22 cellular contexts compared by ENCODE assay signal in the genomic region with DNA sequence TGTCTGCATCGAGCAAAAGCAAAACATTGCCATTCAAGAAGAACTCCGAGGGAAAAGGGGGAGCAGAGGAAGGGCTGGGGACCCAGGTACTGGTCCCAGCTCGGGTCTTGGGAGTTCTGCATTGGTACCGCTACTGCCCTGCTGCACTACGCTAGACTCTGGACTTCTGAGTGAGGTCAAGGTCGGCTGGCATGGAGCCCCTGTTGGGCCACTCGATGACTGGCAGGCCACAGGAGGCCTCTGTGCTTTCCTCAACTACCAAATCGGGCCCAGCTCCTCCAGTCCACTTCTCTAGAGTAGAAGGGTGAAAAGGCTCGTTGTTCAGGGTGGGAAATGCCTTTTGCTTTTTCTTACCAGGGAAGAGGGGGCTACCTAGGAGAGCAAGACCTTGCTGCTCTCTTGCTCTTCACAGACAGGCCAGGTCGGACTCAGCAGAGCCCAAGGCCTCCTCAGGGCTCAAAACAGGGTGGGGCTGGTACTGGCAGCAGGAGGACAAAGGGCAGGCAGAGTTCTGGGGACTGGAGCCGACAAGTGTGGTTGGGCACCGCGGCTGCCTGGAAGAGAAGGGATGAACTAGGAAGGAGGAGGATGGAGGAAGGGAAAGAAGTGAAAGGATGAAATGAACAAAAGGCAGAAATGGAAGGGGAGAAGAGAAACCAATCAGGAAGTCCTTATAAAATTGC. TPM values are rescaled to one million over a fixed set of nuclear protein-coding genes. Genes with fewer than 3 reads are reported as not detected.
DNase-seq lines count a peak whose midpoint lies in the region; ATAC-seq and TF ChIP-seq lines count a peak whose summit lies in the region.
"Had no signal": no experiment of that assay in that cellular context is flagged by ENCODE, and none has a peak within 500 bp of the region (broad histone marks: within the 10 kb centered on the region; RNA-seq: fewer than 3 reads in every experiment).

No MANE protein-coding gene starts in this region.

- H3K27me3 Mint-ChIP-seq in CD4-positive, alpha-beta T cell, result no peaks in the 10 kb centered on the region
- H3K27me3 Mint-ChIP-seq in activated CD8-positive, alpha-beta memory T cell treated with anti-CD3 and anti-CD28 coated beads, Interleukin-2, amount 10 ng/mL, durations not matched to agents 7 days and 5 days, result no peaks in the 10 kb centered on the region
- H3K27me3 Mint-ChIP-seq: memory B cell had no signal

- H3K27ac Mint-ChIP-seq in CD4-positive, alpha-beta T cell, result peak overlapping the region; percentile 44
- no peak overlapping the region for H3K27ac Mint-ChIP-seq in activated CD8-positive, alpha-beta memory T cell treated with anti-CD3 and anti-CD28 coated beads, Interleukin-2, amount 10 ng/mL, durations not matched to agents 7 days and 5 days
- H3K27ac Mint-ChIP-seq: memory B cell had no signal

- no peak overlapping the region for H3K4me3 ChIP-seq in HL-60 (replicated peaks; ENCODE audit: insufficient read depth, low read length)
- H3K4me3 ChIP-seq in colonic mucosa, result no peak overlapping the region
- H3K4me3 ChIP-seq in osteoblast (ENCODE audit: insufficient read depth, low read length), result no peak overlapping the region
- no peak overlapping the region for H3K4me3 ChIP-seq in OCI-LY7 (ENCODE audit: low read depth, low read length, poor library complexity, severe bottlenecking)
- H3K4me3 ChIP-seq: coronary artery, sigmoid colon, SJSA1, uterus had no signal

- H3K36me3 ChIP-seq in colonic mucosa (no peaks in the 10 kb centered on the region), osteoblast (ENCODE audit: insufficient read depth, low read length) (peaks cover 22% of the 10 kb centered on the region), OCI-LY7 (ENCODE audit: insufficient read depth, low read length) (peaks cover 22% of the 10 kb centered on the region)
- H3K36me3 ChIP-seq: uterus had no signal

- H4K20me1 ChIP-seq in osteoblast (ENCODE audit: insufficient read depth, low read length) (peaks cover 7% of the 10 kb centered on the region), OCI-LY7 (ENCODE audit: insufficient read depth, low read length) (no peaks in the 10 kb centered on the region)

- H3K27ac ChIP-seq in CD4-positive, alpha-beta T cell (ENCODE audit: low read depth, low read length), result no peak overlapping the region
- peak overlapping the region; percentile 27; the same call in 1 of the 2 replicates for H3K27ac ChIP-seq in HL-60 (replicated peaks)
- no peak overlapping the region for H3K27ac ChIP-seq in colonic mucosa
- no peak overlapping the region for H3K27ac ChIP-seq in osteoblast (ENCODE audit: low read depth, low read length)
- no peak overlapping the region for H3K27ac ChIP-seq in OCI-LY7 (ENCODE audit: low read depth, low read length, poor library complexity, severe bottlenecking)
- H3K27ac ChIP-seq: parathyroid adenoma, sigmoid colon, SJSA1, uterus, WERI-Rb-1 had no signal

- no peaks in the 10 kb centered on the region for H3K9me3 ChIP-seq in CD4-positive, alpha-beta T cell (ENCODE audit: control insufficient read depth, low read length)
- H3K9me3 ChIP-seq in colonic mucosa (no peaks in the 10 kb centered on the region), osteoblast (ENCODE audit: low read depth, low read length) (no peaks in the 10 kb centered on the region), OCI-LY7 (ENCODE audit: low read length) (no peaks in the 10 kb centered on the region)
- H3K9me3 ChIP-seq: sigmoid colon, SJSA1, uterus had no signal

- no peak for ATAC-seq in CD4-positive, alpha-beta T cell (ENCODE audit: poor library complexity)
- ATAC-seq in activated CD8-positive, alpha-beta memory T cell treated with anti-CD3 and anti-CD28 coated beads, Interleukin-2, amount 10 ng/mL, durations not matched to agents 7 days and 5 days, result no peak
- no peak for ATAC-seq in GM18907 (IDR thresholded peaks at IDR 0.05; ENCODE audit: unreplicated experiment)
- ATAC-seq: activated T-cell treated with anti-CD3 and anti-CD28 coated beads, Interleukin-2, amount 50 U/mL, for 4 hours had no signal

- H3K4me1 ChIP-seq in colonic mucosa (no peaks in the 10 kb centered on the region), osteoblast (ENCODE audit: insufficient read depth, low read length) (no peaks in the 10 kb centered on the region), OCI-LY7 (ENCODE audit: insufficient read depth, low read length, poor library complexity, severe bottlenecking) (no peaks in the 10 kb centered on the region)
- H3K4me1 ChIP-seq: parathyroid adenoma, uterus had no signal

- no peak overlapping the region for H3K9ac ChIP-seq in colonic mucosa (ENCODE audit: low read depth in 2 of 2, low read length in 2 of 2)
- H3K9ac ChIP-seq: parathyroid adenoma had no signal

- intact Hi-C loops in CD4-positive, alpha-beta T cell (cut with DNase I, micrococcal nuclease), result no loop called here
- intact Hi-C loops in colonic mucosa (cut with DNase I) (no loop called here), OCI-LY7 (cut with micrococcal nuclease; ENCODE audit: unreplicated experiment) (no loop called here)

- CTCF ChIA-PET in CD4-positive, alpha-beta T cell (lab: Charles Lee), result no interaction called here
- CTCF ChIA-PET in OCI-LY7 (lab: Charles Lee; ENCODE audit: unreplicated experiment), result no interaction called here
- CTCF ChIA-PET in activated CD8-positive, alpha-beta memory T cell treated with anti-CD3 and anti-CD28 coated beads, Interleukin-2, amount 10 ng/mL, durations not matched to agents 7 days and 5 days (lab: Charles Lee), result no interaction called here

- H3K9me2 ChIP-seq in OCI-LY7 (ENCODE audit: insufficient read depth, low read length), result no peaks in the 10 kb centered on the region

- H3K27me3 ChIP-seq in CD4-positive, alpha-beta T cell (ENCODE audit: control insufficient read depth, insufficient read depth, low read length), result no peaks in the 10 kb centered on the region
- H3K27me3 ChIP-seq in HL-60 (ENCODE audit: insufficient read depth, poor library complexity, severe bottlenecking), result no peaks in the 10 kb centered on the region
- no peaks in the 10 kb centered on the region for H3K27me3 ChIP-seq in colonic mucosa
- peaks cover 3% of the 10 kb centered on the region for H3K27me3 ChIP-seq in osteoblast (ENCODE audit: insufficient read depth, low read length)
- H3K27me3 ChIP-seq: sigmoid colon, SJSA1, uterus had no signal

- no peaks in the 10 kb centered on the region for H3K4me1 Mint-ChIP-seq in CD4-positive, alpha-beta T cell (ENCODE audit: low read depth)
- peaks cover 4% of the 10 kb centered on the region for H3K4me1 Mint-ChIP-seq in activated CD8-positive, alpha-beta memory T cell treated with anti-CD3 and anti-CD28 coated beads, Interleukin-2, amount 10 ng/mL, durations not matched to agents 7 days and 5 days
- H3K4me1 Mint-ChIP-seq: memory B cell had no signal

- no peak for TF ChIP-seq CTCF in CD4-positive, alpha-beta T cell (IDR thresholded peaks at IDR 0.05)
- TF ChIP-seq CTCF in HL-60 (IDR thresholded peaks at IDR 0.05; ENCODE audit: insufficient read depth, low read length) (no peak), colonic mucosa (IDR thresholded peaks at IDR 0.05) (no peak), osteoblast (IDR thresholded peaks at IDR 0.05; ENCODE audit: extremely low read depth, low read depth, low read length) (no peak), OCI-LY7 (conservative IDR thresholded peaks at IDR 0.05; ENCODE audit: low read length) (no peak)

- no peak overlapping the region for H3K4me2 ChIP-seq in osteoblast (ENCODE audit: insufficient read depth, low read length)
- H3K4me2 ChIP-seq in OCI-LY7 (ENCODE audit: low read length), result no peak overlapping the region

- BruUV-seq in OCI-LY7 (replicated peaks; lab: Mats Ljungman, UMichigan), result no TSS peak

- H3K79me2 ChIP-seq in osteoblast (ENCODE audit: insufficient read depth, low read length) (peaks cover 20% of the 10 kb centered on the region), OCI-LY7 (ENCODE audit: insufficient read depth, low read depth, low read length) (no peaks in the 10 kb centered on the region)

- no peak overlapping the region for H2AFZ ChIP-seq in osteoblast (ENCODE audit: low read length)
- no peak overlapping the region for H2AFZ ChIP-seq in OCI-LY7 (ENCODE audit: low read length)
- H2AFZ ChIP-seq: parathyroid adenoma had no signal

- H3K4me3 Mint-ChIP-seq in CD4-positive, alpha-beta T cell, result no peak overlapping the region
- no peak overlapping the region for H3K4me3 Mint-ChIP-seq in activated CD8-positive, alpha-beta memory T cell treated with anti-CD3 and anti-CD28 coated beads, Interleukin-2, amount 10 ng/mL, durations not matched to agents 7 days and 5 days
- H3K4me3 Mint-ChIP-seq: activated T-cell treated with anti-CD3 and anti-CD28 coated beads, Interleukin-2, amount 50 U/mL, for 4 hours; memory B cell had no signal

- no peak for DNase-seq in CD4-positive, alpha-beta T cell
- DNase-seq in HL-60 (ENCODE audit: low read depth in 1 of 2, low spot score in 1 of 2) (no peak), colonic mucosa (peak; percentile 65), osteoblast (ENCODE audit: insufficient read length, low spot score, missing footprints) (peak; percentile 34), OCI-LY7 (ENCODE audit: low spot score) (no peak)
- DNase-seq in activated CD8-positive, alpha-beta memory T cell treated with anti-CD3 and anti-CD28 coated beads, Interleukin-2, amount 10 ng/mL, durations not matched to agents 7 days and 5 days, result no peak
- DNase-seq: activated CD4-positive, alpha-beta T cell treated with anti-CD3 and anti-CD28 coated beads, Interleukin-2, amount 50 U/mL, for 4 hours; activated T-cell treated with anti-CD3 and anti-CD28 coated beads, Interleukin-2, amount 50 U/mL, for 4 hours; KBM-7; kidney glomerular epithelial cell; MM.1S; NCI-H146; NCI-H524; NK-92 treated with Interleukin-12 subunit alpha and Interleukin-12 subunit beta, amount 100 ng/mL, for 24 hours; sigmoid colon; uterus had no signal

- H3K36me3 Mint-ChIP-seq in CD4-positive, alpha-beta T cell (ENCODE audit: low read depth), result peaks cover 65% of the 10 kb centered on the region
- peaks cover 14% of the 10 kb centered on the region for H3K36me3 Mint-ChIP-seq in activated CD8-positive, alpha-beta memory T cell treated with anti-CD3 and anti-CD28 coated beads, Interleukin-2, amount 10 ng/mL, durations not matched to agents 7 days and 5 days

- POLR2A ChIA-PET in CD4-positive, alpha-beta T cell (lab: Charles Lee), result no interaction called here
- POLR2A ChIA-PET in OCI-LY7 (lab: Charles Lee), result interaction anchor here (1.2 kb wide), 1 partner anchor 13 kb away, joined by 3 read pairs; no protein-coding TSS in a partner anchor

- H3K9me3 Mint-ChIP-seq in CD4-positive, alpha-beta T cell, result no peaks in the 10 kb centered on the region
- no peaks in the 10 kb centered on the region for H3K9me3 Mint-ChIP-seq in activated CD8-positive, alpha-beta memory T cell treated with anti-CD3 and anti-CD28 coated beads, Interleukin-2, amount 10 ng/mL, durations not matched to agents 7 days and 5 days (ENCODE audit: low read depth)
- H3K9me3 Mint-ChIP-seq: activated T-cell treated with anti-CD3 and anti-CD28 coated beads, Interleukin-2, amount 50 U/mL, for 4 hours; memory B cell had no signal

RNA-seq across cellular contexts. Expression of a gene that starts 8.9 kb away (rescaled TPM):
- total RNA-seq in CD4-positive, alpha-beta T cell, result 10 to 100 TPM; 61.2 to 67.4 TPM
- total RNA-seq in colonic mucosa, result 100 to 1,000 TPM in 1 of 2 donors, 10 to 100 TPM in 1; 66.7 to 148 TPM
- total RNA-seq in osteoblast, result 99.5 and 100 TPM in 2 replicates
- 56.8 and 75.5 TPM in 2 replicates for total RNA-seq in OCI-LY7 (2014; rRNA removed; shearing (Covaris generic))
- total RNA-seq in OCI-LY7 (2022), result 119 and 136 TPM in 2 replicates
- total RNA-seq in activated CD8-positive, alpha-beta memory T cell treated with anti-CD3 and anti-CD28 coated beads, Interleukin-2, amount 10 ng/mL, durations not matched to agents 7 days and 5 days, result 100 to 1,000 TPM; 127 to 148 TPM

RNA-seq across cellular contexts. Expression of a gene that starts 56.1 kb away (rescaled TPM):
- total RNA-seq in CD4-positive, alpha-beta T cell, result 1 to 10 TPM; 1.4 to 2.0 TPM
- 10 to 100 TPM in 1 of 2 donors, 1 to 10 TPM in 1; 8.7 to 19.2 TPM for total RNA-seq in colonic mucosa
- 6.9 and 8.5 TPM in 2 replicates for total RNA-seq in osteoblast
- 0.85 and 1.4 TPM in 2 replicates for total RNA-seq in OCI-LY7 (2014; rRNA removed; shearing (Covaris generic))
- total RNA-seq in OCI-LY7 (2022), result 3.2 and 4.5 TPM in 2 replicates
- 10 to 100 TPM in 1 of 2 experiments, 1 to 10 TPM in 1; 8.6 to 10.7 TPM for total RNA-seq in activated CD8-positive, alpha-beta memory T cell treated with anti-CD3 and anti-CD28 coated beads, Interleukin-2, amount 10 ng/mL, durations not matched to agents 7 days and 5 days

RNA-seq across cellular contexts. Expression of a gene that starts 57.0 kb away (rescaled TPM):
- total RNA-seq in CD4-positive, alpha-beta T cell, result 10 to 100 TPM; 45.9 to 50.2 TPM
- total RNA-seq in colonic mucosa (10 to 100 TPM; 36.6 to 80.5 TPM), osteoblast (22.1 and 24.6 TPM in 2 replicates), OCI-LY7 (2022) (134 TPM in 2 replicates)
- 51.9 and 64.2 TPM in 2 replicates for total RNA-seq in OCI-LY7 (2014; rRNA removed; shearing (Covaris generic))
- total RNA-seq in activated CD8-positive, alpha-beta memory T cell treated with anti-CD3 and anti-CD28 coated beads, Interleukin-2, amount 10 ng/mL, durations not matched to agents 7 days and 5 days, result 100 to 1,000 TPM; 136 to 138 TPM

Comparison
In these comparisons a context has a peak if more than half of its experiments do, and no peak if none do; other contexts are left out.
1. DNase-seq: peak in colonic mucosa (single experiment) and osteoblast (single experiment); none in CD4-positive, alpha-beta T cell (0 of 10), HL-60 (0 of 2), OCI-LY7 (single experiment) and activated CD8-positive, alpha-beta memory T cell treated with anti-CD3 and anti-CD28 coated beads, Interleukin-2, amount 10 ng/mL, durations not matched to agents 7 days and 5 days (single experiment).